ENCODE assay signal across 9 cellular contexts in the genomic region with DNA sequence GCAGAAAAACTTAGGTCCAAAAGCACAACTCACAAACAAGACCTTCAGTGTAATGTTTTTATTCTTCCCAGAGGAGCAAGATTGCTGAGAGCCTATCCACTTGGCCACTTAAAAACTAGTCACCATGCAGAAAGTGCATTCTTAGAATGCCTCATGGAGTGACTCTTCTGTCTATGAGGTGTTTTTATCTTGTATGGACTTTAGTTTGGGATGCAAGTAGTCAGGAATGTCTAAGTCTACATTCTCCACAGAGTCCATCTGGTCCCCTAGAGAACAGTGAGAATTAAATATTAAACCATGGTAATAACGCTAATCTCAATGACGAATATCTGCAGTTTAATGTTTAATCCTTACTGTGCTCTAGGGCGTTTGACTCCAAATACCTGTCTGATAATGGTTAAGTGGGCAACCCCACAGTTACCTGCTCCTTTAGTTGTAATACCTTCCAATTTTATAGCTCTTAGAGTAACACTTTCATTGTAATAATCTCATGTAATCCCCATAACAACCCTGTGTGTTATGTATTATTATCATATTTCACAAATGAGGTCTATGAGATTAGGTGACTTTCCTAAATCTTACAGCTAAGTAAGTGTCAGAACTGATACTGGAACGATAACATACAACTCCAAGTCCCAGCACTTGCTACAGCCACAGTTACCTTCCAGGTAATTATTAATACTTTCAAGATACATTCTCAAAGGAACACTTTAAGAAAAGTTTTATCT.
DNase-seq lines count a peak whose midpoint lies in the region; ATAC-seq, FAIRE-seq and TF ChIP-seq lines count a peak whose summit lies in the region.
"Had no signal": no experiment of that assay in that cellular context is flagged by ENCODE, and none has a peak within 500 bp of the region (broad histone marks: within the 10 kb centered on the region; RNA-seq: fewer than 3 reads in every experiment).

No MANE protein-coding gene starts in this region.

- no peak overlapping the region for H3K4me3 ChIP-seq in ACC112 (ENCODE audit: low read depth, low read length)
- H3K4me3 ChIP-seq in duodenal mucosa (ENCODE audit: low read depth in 1 of 2, low read length in 2 of 2), result peak overlapping the region in 1 of 2 donors; percentile 2
- no peak overlapping the region for H3K4me3 ChIP-seq in right lobe of liver
- H3K4me3 ChIP-seq: BLaER1 treated with 17β-estradiol and CSF1 and Interleukin-3, amounts not matched to agents 10 nM and 100 nM had no signal

- H3K36me3 Mint-ChIP-seq in immature natural killer cell, result no peaks in the 10 kb centered on the region

- ATAC-seq in right lobe of liver (peak; percentile 92 to 96 (median 93)), GM19351 (IDR thresholded peaks at IDR 0.05; ENCODE audit: unreplicated experiment) (no peak), HG03439 (IDR thresholded peaks at IDR 0.05; ENCODE audit: unreplicated experiment) (no peak), GM19324 (IDR thresholded peaks at IDR 0.05; ENCODE audit: low FRiP score, unreplicated experiment) (no peak)

- H3K27me3 ChIP-seq in ACC112 (ENCODE audit: insufficient read depth, low read length), result no peaks in the 10 kb centered on the region
- no peaks in the 10 kb centered on the region for H3K27me3 ChIP-seq in duodenal mucosa (ENCODE audit: control insufficient read depth in 1 of 2, insufficient read depth in 2 of 2, low read length in 2 of 2)
- no peaks in the 10 kb centered on the region for H3K27me3 ChIP-seq in right lobe of liver
- H3K27me3 ChIP-seq: BLaER1 treated with 17β-estradiol and CSF1 and Interleukin-3, amounts not matched to agents 10 nM and 100 nM had no signal

- no peaks in the 10 kb centered on the region for H3K79me2 ChIP-seq in ACC112 (ENCODE audit: control insufficient read depth, insufficient read depth, low read length, unreplicated experiment)

- H3K9me3 Mint-ChIP-seq in immature natural killer cell, result no peaks in the 10 kb centered on the region

- peaks cover 0 to 6% (median 3%) of the 10 kb centered on the region in 3 donors for H3K27me3 Mint-ChIP-seq in immature natural killer cell (ENCODE audit: low read depth in 3 of 3)

- DNase-seq in HTR-8/SVneo (ENCODE audit: insufficient read length, low spot score) (peak; percentile 42), right lobe of liver (no peak), immature natural killer cell (no peak)

- H2AFZ ChIP-seq in ACC112 (ENCODE audit: low read length, unreplicated experiment), result peak overlapping the region; percentile 28

- FAIRE-seq in HTR-8/SVneo (lab: Jason Lieb, UNC), result no peak

- H3K4me3 Mint-ChIP-seq in immature natural killer cell, result no peak overlapping the region

- H3K4me1 ChIP-seq in ACC112 (ENCODE audit: control insufficient read depth, insufficient read depth, low read length, unreplicated experiment) (peaks cover 53% of the 10 kb centered on the region), duodenal mucosa (ENCODE audit: control insufficient read depth in 1 of 2, insufficient read depth in 2 of 2, low read length in 2 of 2) (peaks cover 14 to 35% of the 10 kb centered on the region in 2 donors), right lobe of liver (peaks cover 0 to 15% (median 5%) of the 10 kb centered on the region in 4 donors)

- H3K27ac Mint-ChIP-seq in immature natural killer cell, result no peak overlapping the region

- TF ChIP-seq CTCF in right lobe of liver (IDR thresholded peaks at IDR 0.05), result no peak

- intact Hi-C loops in right lobe of liver (cut with DNase I), result no loop called here

- H3K9ac ChIP-seq in duodenal mucosa (ENCODE audit: low read depth in 1 of 2, low read length in 2 of 2), result no peak overlapping the region
- H3K9ac ChIP-seq: BLaER1 treated with 17β-estradiol and CSF1 and Interleukin-3, amounts not matched to agents 10 nM and 100 nM had no signal

- H3K36me3 ChIP-seq in ACC112 (ENCODE audit: insufficient read depth, low read length), result no peaks in the 10 kb centered on the region
- no peaks in the 10 kb centered on the region for H3K36me3 ChIP-seq in duodenal mucosa (ENCODE audit: control insufficient read depth in 1 of 2, insufficient read depth in 2 of 2, low read length in 2 of 2)
- H3K36me3 ChIP-seq in right lobe of liver, result no peaks in the 10 kb centered on the region
- H3K36me3 ChIP-seq: BLaER1 treated with 17β-estradiol and CSF1 and Interleukin-3, amounts not matched to agents 10 nM and 100 nM had no signal

- H3K9me3 ChIP-seq in duodenal mucosa (ENCODE audit: control insufficient read depth in 1 of 2, low read length in 2 of 2) (no peaks in the 10 kb centered on the region), right lobe of liver (no peaks in the 10 kb centered on the region)
- H3K9me3 ChIP-seq: BLaER1 treated with 17β-estradiol and CSF1 and Interleukin-3, amounts not matched to agents 10 nM and 100 nM had no signal

- H3K4me1 Mint-ChIP-seq in immature natural killer cell, result no peaks in the 10 kb centered on the region

- TF ChIP-seq POLR2A in right lobe of liver (IDR thresholded peaks at IDR 0.05), result peak; percentile 35

- peak overlapping the region; percentile 77 for H3K27ac ChIP-seq in ACC112 (ENCODE audit: low read depth, low read length)
- peak overlapping the region; percentile 22 for H3K27ac ChIP-seq in duodenal mucosa (ENCODE audit: low read depth, low read length)
- H3K27ac ChIP-seq in right lobe of liver, result peak overlapping the region; percentile 26 to 70 (median 56)

- 16% methylated on average over 4 of the region's 4 CpGs for WGBS in right lobe of liver (ENCODE audit: insufficient coverage, low coverage, low lambda C conversion rate, missing lambda C conversion rate)

Comparison
In these comparisons a context has a peak if more than half of its experiments do, and no peak if none do; other contexts are left out.
1. H3K27ac ChIP-seq: peak in every context shown above with its lines; median percentile 77 in ACC112; 56 in right lobe of liver; 22 in duodenal mucosa.
2. ATAC-seq: peak in right lobe of liver (4 of 4); none in GM19351 (single experiment), HG03439 (single experiment) and GM19324 (single experiment).